ENCODE assay signal across 9 cellular contexts in genomic region chr3:124731760-124732159, GRCh38. TPM values are rescaled to one million over a fixed set of nuclear protein-coding genes. Genes with fewer than 3 reads are reported as not detected.
DNase-seq lines count a peak whose midpoint lies in the region; ATAC-seq lines count a peak whose summit lies in the region.
"Had no signal": no experiment of that assay in that cellular context is flagged by ENCODE, and none has a peak within 500 bp of the region (broad histone marks: within the 10 kb centered on the region; RNA-seq: fewer than 3 reads in every experiment).

No MANE protein-coding gene starts in this region.

- DNase-seq in activated naive CD4-positive, alpha-beta T cell treated with anti-CD3 and anti-CD28 coated beads for 36 hours, result no peak
- no peak for DNase-seq in activated naive CD4-positive, alpha-beta T cell (lab: John Stamatoyannopoulos, UW)
- DNase-seq in NCI-H2171 (lab: John Stamatoyannopoulos, UW), result peak; percentile 23
- no peak for DNase-seq in effector memory CD8-positive, alpha-beta T cell
- no peak for DNase-seq in COLO829 (ENCODE audit: low spot score)
- no peak for DNase-seq in activated gamma-delta T cell (lab: John Stamatoyannopoulos, UW)
- DNase-seq: AML-193 had no signal

- ATAC-seq in effector memory CD8-positive, alpha-beta T cell (replicated peaks), result no peak
- ATAC-seq in stimulated activated memory B cell treated with anti-CD40 and anti-IgM and Interleukin-4, amounts not matched to agents 10 μg/mL and 1 μg/mL and 100 μg/mL, for 72 hours, result no peak
- no peak for ATAC-seq in GM21360 (IDR thresholded peaks at IDR 0.05; ENCODE audit: unreplicated experiment)

- intact Hi-C loops in activated naive CD4-positive, alpha-beta T cell treated with anti-CD3 and anti-CD28 coated beads for 36 hours (cut with micrococcal nuclease), result loop anchor here (2.0 to 5.0 kb wide), 2 partner anchors 1144 to 1531 kb away; partner anchors contain the start of genes HACD2 and SEC22A

- H3K4me3 Mint-ChIP-seq in activated naive CD4-positive, alpha-beta T cell treated with anti-CD3 and anti-CD28 coated beads for 36 hours, result peak overlapping the region; percentile 99
- H3K4me3 Mint-ChIP-seq in effector memory CD8-positive, alpha-beta T cell, result peak overlapping the region; percentile 46 to 97
- H3K4me3 Mint-ChIP-seq in stimulated activated memory B cell treated with anti-CD40 and anti-IgM and Interleukin-4, amounts not matched to agents 10 μg/mL and 1 μg/mL and 100 μg/mL, for 72 hours, result peak overlapping the region; percentile 15

- no peak overlapping the region for H3K27ac Mint-ChIP-seq in activated naive CD4-positive, alpha-beta T cell treated with anti-CD3 and anti-CD28 coated beads for 36 hours
- H3K27ac Mint-ChIP-seq in effector memory CD8-positive, alpha-beta T cell, result no peak overlapping the region
- H3K27ac Mint-ChIP-seq in stimulated activated memory B cell treated with anti-CD40 and anti-IgM and Interleukin-4, amounts not matched to agents 10 μg/mL and 1 μg/mL and 100 μg/mL, for 72 hours, result no peak overlapping the region

- H3K36me3 Mint-ChIP-seq in activated naive CD4-positive, alpha-beta T cell treated with anti-CD3 and anti-CD28 coated beads for 36 hours (ENCODE audit: low read depth), result peaks cover 20% of the 10 kb centered on the region
- H3K36me3 Mint-ChIP-seq in effector memory CD8-positive, alpha-beta T cell (ENCODE audit: insufficient read depth), result peaks cover 36% of the 10 kb centered on the region
- peaks cover 5% of the 10 kb centered on the region for H3K36me3 Mint-ChIP-seq in stimulated activated memory B cell treated with anti-CD40 and anti-IgM and Interleukin-4, amounts not matched to agents 10 μg/mL and 1 μg/mL and 100 μg/mL, for 72 hours

- H3K4me1 Mint-ChIP-seq in activated naive CD4-positive, alpha-beta T cell treated with anti-CD3 and anti-CD28 coated beads for 36 hours (ENCODE audit: low read depth), result peaks cover 35% of the 10 kb centered on the region
- peaks cover 13 to 25% of the 10 kb centered on the region in 2 donors for H3K4me1 Mint-ChIP-seq in effector memory CD8-positive, alpha-beta T cell (ENCODE audit: low read depth in 2 of 2)
- peaks cover 31% of the 10 kb centered on the region for H3K4me1 Mint-ChIP-seq in stimulated activated memory B cell treated with anti-CD40 and anti-IgM and Interleukin-4, amounts not matched to agents 10 μg/mL and 1 μg/mL and 100 μg/mL, for 72 hours

- CTCF ChIA-PET in activated naive CD4-positive, alpha-beta T cell treated with anti-CD3 and anti-CD28 coated beads for 36 hours (lab: Charles Lee), result interaction anchor here (2.7 kb wide), 1 partner anchor 29 kb away, joined by 11 read pairs; no protein-coding TSS in a partner anchor

- H3K27me3 Mint-ChIP-seq in activated naive CD4-positive, alpha-beta T cell treated with anti-CD3 and anti-CD28 coated beads for 36 hours (ENCODE audit: low read depth), result peaks cover 2% of the 10 kb centered on the region
- peaks cover 2 to 3% of the 10 kb centered on the region in 2 donors for H3K27me3 Mint-ChIP-seq in effector memory CD8-positive, alpha-beta T cell
- no peaks in the 10 kb centered on the region for H3K27me3 Mint-ChIP-seq in stimulated activated memory B cell treated with anti-CD40 and anti-IgM and Interleukin-4, amounts not matched to agents 10 μg/mL and 1 μg/mL and 100 μg/mL, for 72 hours

- H3K9me3 Mint-ChIP-seq in activated naive CD4-positive, alpha-beta T cell treated with anti-CD3 and anti-CD28 coated beads for 36 hours, result no peaks in the 10 kb centered on the region
- no peaks in the 10 kb centered on the region for H3K9me3 Mint-ChIP-seq in effector memory CD8-positive, alpha-beta T cell
- H3K9me3 Mint-ChIP-seq in stimulated activated memory B cell treated with anti-CD40 and anti-IgM and Interleukin-4, amounts not matched to agents 10 μg/mL and 1 μg/mL and 100 μg/mL, for 72 hours, result no peaks in the 10 kb centered on the region

RNA-seq across cellular contexts. Expression of gene UMPS, which starts 1.5 kb away (rescaled TPM):
- 10 to 100 TPM; 29.6 to 34.1 TPM for total RNA-seq in activated naive CD4-positive, alpha-beta T cell treated with anti-CD3 and anti-CD28 coated beads for 36 hours

Comparison
In these comparisons a context has a peak if more than half of its experiments do, and no peak if none do; other contexts are left out.
1. H3K4me3 Mint-ChIP-seq: peak in every context shown above with its lines; median percentile 99 in activated naive CD4-positive, alpha-beta T cell treated with anti-CD3 and anti-CD28 coated beads for 36 hours; 72 in effector memory CD8-positive, alpha-beta T cell; 15 in stimulated activated memory B cell treated with anti-CD40 and anti-IgM and Interleukin-4, amounts not matched to agents 10 μg/mL and 1 μg/mL and 100 μg/mL, for 72 hours.